Comparison of ENCODE assay signal across 32 cellular contexts in the genomic region with DNA sequence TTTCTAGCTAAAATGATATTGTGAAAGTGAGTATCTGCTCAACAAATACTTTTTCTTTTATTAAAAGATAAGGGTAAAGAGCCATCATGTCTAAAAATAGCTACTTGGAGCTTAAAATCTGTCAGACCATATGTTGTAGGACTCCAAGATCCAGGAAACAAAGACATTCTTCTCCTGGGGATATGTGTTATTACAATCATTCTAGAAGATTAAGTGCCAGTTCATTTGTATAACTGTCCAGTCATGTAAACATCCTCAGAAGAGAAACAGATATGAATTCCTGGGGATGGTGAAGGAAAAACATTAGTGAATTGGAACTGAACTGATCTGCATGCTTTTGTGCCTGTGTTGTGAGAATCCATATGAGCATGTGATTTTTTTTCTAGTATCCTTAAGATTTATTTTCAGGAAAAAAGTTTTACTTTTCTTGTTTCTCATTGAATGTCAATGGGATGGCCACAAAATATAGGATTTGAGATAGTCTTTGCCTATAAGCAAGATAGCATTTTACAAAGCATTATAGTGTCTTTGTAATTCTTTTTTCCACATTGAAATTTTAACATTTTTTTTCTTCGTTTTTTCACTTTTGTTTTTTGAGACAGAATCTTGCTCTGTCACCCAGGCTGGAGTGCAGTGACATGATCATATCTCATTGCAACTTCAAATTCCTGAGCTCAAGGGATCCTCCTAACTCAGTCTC. TPM values are rescaled to one million over a fixed set of nuclear protein-coding genes. Genes with fewer than 3 reads are reported as not detected.
DNase-seq lines count a peak whose midpoint lies in the region; ATAC-seq, FAIRE-seq and TF ChIP-seq lines count a peak whose summit lies in the region.
"Had no signal": no experiment of that assay in that cellular context is flagged by ENCODE, and none has a peak within 500 bp of the region (broad histone marks: within the 10 kb centered on the region; RNA-seq: fewer than 3 reads in every experiment).

No MANE protein-coding gene starts in this region.

- no peaks in the 10 kb centered on the region for H3K27me3 ChIP-seq in K562 (ENCODE audit: control insufficient read depth in 2 of 2, insufficient read depth in 2 of 2, low read length in 2 of 2)
- H3K27me3 ChIP-seq: brain microvascular endothelial cell, esophagus squamous epithelium, vagina had no signal

- no TSS peak for BruUV-seq in K562 (replicated peaks; lab: Mats Ljungman, UMichigan)

- in situ Hi-C loops in K562 (cut with MboI): no loop called here

- CTCF ChIA-PET in K562 (lab: Yijun Ruan, JAX; ENCODE audit: low intra/inter-chr PET ratio): no interaction called here
- CTCF ChIA-PET in activated CD8-positive, alpha-beta T cell treated with anti-CD3 and anti-CD28 coated beads, Interleukin-2, amount 10 ng/mL, durations not matched to agents 7 days and 5 days (lab: Charles Lee): interaction anchor here (2.3 kb wide), 1 partner anchor 14 kb away, joined by 8 read pairs; the partner anchor contains the start of gene MTERF1
- CTCF ChIA-PET in activated CD8-positive, alpha-beta T cell treated with anti-CD3 and anti-CD28 coated beads for 36 hours (lab: Charles Lee): no interaction called here

- H3K4me2 ChIP-seq in K562 (ENCODE audit: insufficient read depth, low read length): peak overlapping the region; percentile 2; the same call in 1 of the 2 replicates
- H3K4me2 ChIP-seq: A549 had no signal

- no peak for TF ChIP-seq RAD21 in K562 (CRISPR knock-in tag; conservative IDR thresholded peaks at IDR 0.05 in 1 of 2, IDR thresholded peaks at IDR 0.05 in 1 of 2)

- no peak overlapping the region for H3K4me3 Mint-ChIP-seq in activated CD8-positive, alpha-beta T cell treated with anti-CD3 and anti-CD28 coated beads, Interleukin-2, amount 10 ng/mL, durations not matched to agents 7 days and 5 days
- H3K4me3 Mint-ChIP-seq in activated CD8-positive, alpha-beta T cell treated with anti-CD3 and anti-CD28 coated beads for 36 hours: no peak overlapping the region
- H3K4me3 Mint-ChIP-seq: activated naive CD8-positive, alpha-beta T cell treated with anti-CD3 and anti-CD28 coated beads, Interleukin-2, amount 50 U/mL, for 24 hours; B cell; CD8-positive, alpha-beta memory T cell; stimulated activated naive CD8-positive, alpha-beta T cell treated with anti-CD3 and anti-CD28 coated beads, Interleukin-15, Interleukin-2, amounts not matched to agents 100 ng/mL and 50 ng/mL, for 24 hours had no signal

- no peak for TF ChIP-seq POLR2A in K562 (conservative IDR thresholded peaks at IDR 0.05)

- peaks cover 12% of the 10 kb centered on the region for H3K27me3 Mint-ChIP-seq in activated CD8-positive, alpha-beta T cell treated with anti-CD3 and anti-CD28 coated beads, Interleukin-2, amount 10 ng/mL, durations not matched to agents 7 days and 5 days (ENCODE audit: low read depth)
- H3K27me3 Mint-ChIP-seq in activated CD8-positive, alpha-beta T cell treated with anti-CD3 and anti-CD28 coated beads for 36 hours: peaks cover 4% of the 10 kb centered on the region

- peak; percentile 76 for DNase-seq in DMS 273 treated with DMSO at 0.1 percent for 48 hours (lab: John Stamatoyannopoulos, UW)
- DNase-seq in NCI-H524 treated with DMSO at 0.1 percent for 48 hours (lab: John Stamatoyannopoulos, UW): peak; percentile 9
- DNase-seq in K562 (ENCODE audit: extremely low read depth in 1 of 4, low spot score in 3 of 4): peak in 2 of 4 experiments; percentile 48 to 58
- peak; percentile 55 for DNase-seq in iris pigment epithelial cell (ENCODE audit: low read depth)
- DNase-seq in activated CD8-positive, alpha-beta T cell treated with anti-CD3 and anti-CD28 coated beads, Interleukin-2, amount 10 ng/mL, durations not matched to agents 7 days and 5 days: no peak
- no peak for DNase-seq in NCI-H748 (lab: John Stamatoyannopoulos, UW; ENCODE audit: unreplicated experiment)
- no peak for DNase-seq in activated CD8-positive, alpha-beta T cell treated with anti-CD3 and anti-CD28 coated beads for 36 hours
- DNase-seq: activated CD4-positive, CD25-positive, alpha-beta regulatory T cell treated with anti-CD3 and anti-CD28 coated beads, Interleukin-2, amount 50 U/mL, for 72 hours; activated gamma-delta T cell; activated naive CD8-positive, alpha-beta T cell treated with anti-CD3 and anti-CD28 coated beads, Interleukin-2, amount 50 U/mL, for 24 hours; brain microvascular endothelial cell; CD8-positive, alpha-beta memory T cell; esophagus squamous epithelium; Kasumi-1; mammary epithelial cell; NCI-H1048; NCI-H187 treated with DMSO at 0.1 percent for 48 hours; NCI-H2227 treated with DMSO at 0.1 percent for 48 hours; NK-92 treated with Interleukin-12 subunit alpha and Interleukin-12 subunit beta, amount 100 ng/mL, for 24 hours; nucleus accumbens; retina; SHP77 treated with DMSO at 0.1 percent for 48 hours; stimulated activated CD4-positive, alpha-beta T cell treated with anti-CD3 and anti-CD28 coated beads, Interleukin-12 subunit alpha, Interleukin-12 subunit beta, amount 100 ng/mL, for 4 hours; stimulated activated CD4-positive, alpha-beta T cell treated with anti-CD3 and anti-CD28 coated beads, Interleukin-4, amount 100 ng/mL, for 4 hours had no signal

- no peaks in the 10 kb centered on the region for H3K36me3 Mint-ChIP-seq in activated CD8-positive, alpha-beta T cell treated with anti-CD3 and anti-CD28 coated beads, Interleukin-2, amount 10 ng/mL, durations not matched to agents 7 days and 5 days (ENCODE audit: low read depth)
- H3K36me3 Mint-ChIP-seq in activated CD8-positive, alpha-beta T cell treated with anti-CD3 and anti-CD28 coated beads for 36 hours (ENCODE audit: low read depth): no peaks in the 10 kb centered on the region
- H3K36me3 Mint-ChIP-seq: CD8-positive, alpha-beta memory T cell had no signal

- POLR2A ChIA-PET in K562 (lab: Yijun Ruan, JAX): interaction anchor here (0.5 to 1.2 kb wide), 2 partner anchors 18 to 54 kb away, joined by 3 read pairs; no protein-coding TSS in a partner anchor
- POLR2A ChIA-PET in activated CD8-positive, alpha-beta T cell treated with anti-CD3 and anti-CD28 coated beads, Interleukin-2, amount 10 ng/mL, durations not matched to agents 7 days and 5 days (lab: Charles Lee): no interaction called here
- POLR2A ChIA-PET in activated CD8-positive, alpha-beta T cell treated with anti-CD3 and anti-CD28 coated beads for 36 hours (lab: Charles Lee): no interaction called here

- H3K36me3 ChIP-seq in K562 (ENCODE audit: control insufficient read depth, insufficient read depth, low read length): no peaks in the 10 kb centered on the region
- H3K36me3 ChIP-seq: brain microvascular endothelial cell, esophagus squamous epithelium, vagina had no signal

- H3K27ac ChIP-seq in K562 (ENCODE audit: extremely low read depth, low read depth, low read length): peak overlapping the region; percentile 35; the same call in 2 of the 3 replicates
- H3K27ac ChIP-seq: A549, brain microvascular endothelial cell, coronary artery, esophagus squamous epithelium, vagina had no signal

- no peaks in the 10 kb centered on the region for H3K79me2 ChIP-seq in K562 (ENCODE audit: control insufficient read depth, insufficient read depth, low read length)

- H3K4me3 ChIP-seq in K562: no peak overlapping the region
- H3K4me3 ChIP-seq: A549, coronary artery, esophagus squamous epithelium, vagina had no signal

- peak overlapping the region; percentile 67 for H2AFZ ChIP-seq in K562 (ENCODE audit: low read depth, low read length)

- ATAC-seq in K562 (peak; percentile 73), GM21447 (IDR thresholded peaks at IDR 0.05; ENCODE audit: unreplicated experiment) (no peak)
- no peak for ATAC-seq in activated CD8-positive, alpha-beta T cell treated with anti-CD3 and anti-CD28 coated beads, Interleukin-2, amount 10 ng/mL, durations not matched to agents 7 days and 5 days
- no peak for ATAC-seq in activated CD8-positive, alpha-beta T cell treated with anti-CD3 and anti-CD28 coated beads for 36 hours
- ATAC-seq: A549; activated naive CD8-positive, alpha-beta T cell treated with anti-CD3 and anti-CD28 coated beads, Interleukin-2, amount 50 U/mL, for 24 hours had no signal

- FAIRE-seq in K562 (lab: Jason Lieb, UNC): peak; percentile 48
- FAIRE-seq: A549, H54, TTC549 had no signal

- no peak for TF ChIP-seq CTCF in K562 (IDR thresholded peaks at IDR 0.05 in 2 of 3, conservative IDR thresholded peaks at IDR 0.05 in 1 of 3; ENCODE audit: insufficient read depth in 2 of 3, low read depth in 1 of 3, low read length in 3 of 3)
- TF ChIP-seq CTCF in activated CD8-positive, alpha-beta T cell treated with anti-CD3 and anti-CD28 coated beads for 36 hours (IDR thresholded peaks at IDR 0.05): no peak

- no peaks in the 10 kb centered on the region for H3K9me3 Mint-ChIP-seq in activated CD8-positive, alpha-beta T cell treated with anti-CD3 and anti-CD28 coated beads, Interleukin-2, amount 10 ng/mL, durations not matched to agents 7 days and 5 days (ENCODE audit: insufficient read depth)
- H3K9me3 Mint-ChIP-seq in activated CD8-positive, alpha-beta T cell treated with anti-CD3 and anti-CD28 coated beads for 36 hours: no peaks in the 10 kb centered on the region
- H3K9me3 Mint-ChIP-seq: activated naive CD8-positive, alpha-beta T cell treated with anti-CD3 and anti-CD28 coated beads, Interleukin-2, amount 50 U/mL, for 24 hours; stimulated activated naive CD8-positive, alpha-beta T cell treated with anti-CD3 and anti-CD28 coated beads, Interleukin-15, Interleukin-2, amounts not matched to agents 100 ng/mL and 50 ng/mL, for 24 hours had no signal

- H4K20me1 ChIP-seq in K562 (replicated peaks; ENCODE audit: control insufficient read depth, insufficient read depth, low read length): no peaks in the 10 kb centered on the region

- WGBS in K562 (ENCODE audit: insufficient coverage, low coverage, missing lambda C conversion rate): 0% methylated on average over 1 of the region's 1 CpG

- no peaks in the 10 kb centered on the region for H3K9me1 ChIP-seq in K562 (ENCODE audit: control insufficient read depth, insufficient read depth, low read length)

- TF ChIP-seq EP300 in K562 (IDR thresholded peaks at IDR 0.05; ENCODE audit: low read length): peak; percentile 52; the same call in 1 of the 2 replicates

- H3K4me1 Mint-ChIP-seq in activated CD8-positive, alpha-beta T cell treated with anti-CD3 and anti-CD28 coated beads, Interleukin-2, amount 10 ng/mL, durations not matched to agents 7 days and 5 days (ENCODE audit: low read depth): no peaks in the 10 kb centered on the region
- H3K4me1 Mint-ChIP-seq in activated CD8-positive, alpha-beta T cell treated with anti-CD3 and anti-CD28 coated beads for 36 hours (ENCODE audit: low read depth): no peaks in the 10 kb centered on the region
- H3K4me1 Mint-ChIP-seq: activated naive CD8-positive, alpha-beta T cell treated with anti-CD3 and anti-CD28 coated beads, Interleukin-2, amount 50 U/mL, for 24 hours; B cell; CD8-positive, alpha-beta memory T cell had no signal

- H3K4me1 ChIP-seq in K562 (replicated peaks in 1 of 2; ENCODE audit: control insufficient read depth in 2 of 2, insufficient read depth in 2 of 2, low read length in 2 of 2): peaks cover 0 to 24% of the 10 kb centered on the region in 2 experiments; a peak in 3 of 5 replicates
- H3K4me1 ChIP-seq: A549, vagina had no signal

- intact Hi-C loops in K562 (cut with micrococcal nuclease): no loop called here
- intact Hi-C loops in activated CD8-positive, alpha-beta T cell treated with anti-CD3 and anti-CD28 coated beads for 36 hours (cut with micrococcal nuclease): no loop called here

- no peaks in the 10 kb centered on the region for H3K9me3 ChIP-seq in K562 (replicated peaks; ENCODE audit: control insufficient read depth, insufficient read depth, low read depth, low read length)
- H3K9me3 ChIP-seq: A549, esophagus squamous epithelium, vagina had no signal

- no peak overlapping the region for H3K27ac Mint-ChIP-seq in activated CD8-positive, alpha-beta T cell treated with anti-CD3 and anti-CD28 coated beads, Interleukin-2, amount 10 ng/mL, durations not matched to agents 7 days and 5 days
- no peak overlapping the region for H3K27ac Mint-ChIP-seq in activated CD8-positive, alpha-beta T cell treated with anti-CD3 and anti-CD28 coated beads for 36 hours
- H3K27ac Mint-ChIP-seq: activated naive CD8-positive, alpha-beta T cell treated with anti-CD3 and anti-CD28 coated beads, Interleukin-2, amount 50 U/mL, for 24 hours; B cell; CD8-positive, alpha-beta memory T cell; stimulated activated naive CD8-positive, alpha-beta T cell treated with anti-CD3 and anti-CD28 coated beads, Interleukin-15, Interleukin-2, amounts not matched to agents 100 ng/mL and 50 ng/mL, for 24 hours had no signal

- peak overlapping the region in 1 of 2 experiments; percentile 14; a peak in 2 of 4 replicates for H3K9ac ChIP-seq in K562 (ENCODE audit: insufficient read depth in 1 of 2, low read depth in 2 of 2, low read length in 2 of 2)

RNA-seq across cellular contexts. Expression of gene MTERF1, which starts 14.4 kb away (rescaled TPM):
- total RNA-seq in K562 (2011; cell fraction: chromatin; rRNA removed; ENCODE audit: low replicate concordance): 18.9 and 61.8 TPM in 2 replicates
- 7.5 and 11.4 TPM in 2 replicates for total RNA-seq in K562 (2011; cell fraction: nucleolus; rRNA removed)
- 31.2 and 51.5 TPM in 2 replicates for total RNA-seq in K562 (2011; cell fraction: nucleoplasm; rRNA removed)
- total RNA-seq in K562 (2014; rRNA removed) (14.0 and 15.7 TPM in 2 replicates), K562 (2014; rRNA removed; fragmentation: Illumina TruSeq; extraction: Trizol) (29.1 and 31.3 TPM in 2 replicates), K562 (2015; rRNA removed; fragmentation: Illumina TruSeq; extraction: Trizol) (25.0 and 27.6 TPM in 2 replicates), K562 (2021) (19.0 and 19.3 TPM in 2 replicates)
- polyA plus RNA-seq in K562 (2011; rRNA removed) (17.3 and 35.9 TPM in 2 replicates), K562 (2014; fragmentation: Illumina TruSeq; extraction: Trizol) (23.0 and 30.3 TPM in 2 replicates), K562 (2014; fragmentation: Nextera tagmentation; extraction: Ambion mirVana) (10 to 100 TPM; 45.8 to 49.2 TPM), K562 (2014; rRNA removed) (22.4 and 23.0 TPM in 2 replicates)
- 2.0 and 6.7 TPM in 2 replicates for polyA plus RNA-seq in K562 (2011; cell fraction: cytosol; rRNA removed)
- 10.4 and 11.5 TPM in 2 replicates for polyA plus RNA-seq in K562 (2011; cell fraction: nucleus; rRNA removed)
- 13.5 and 16.1 TPM in 2 replicates for polyA plus RNA-seq in K562 (2012)
- 33.4 and 42.8 TPM in 2 replicates for polyA minus RNA-seq in K562 (2011; rRNA and poly(A)+ RNA removed)
- 1.7 and 7.3 TPM in 2 replicates for polyA minus RNA-seq in K562 (2011; cell fraction: cytosol; rRNA and poly(A)+ RNA removed)
- 20.6 and 28.9 TPM in 2 replicates for polyA minus RNA-seq in K562 (2011; cell fraction: nucleus; rRNA and poly(A)+ RNA removed)
- total RNA-seq in activated CD8-positive, alpha-beta T cell treated with anti-CD3 and anti-CD28 coated beads, Interleukin-2, amount 10 ng/mL, durations not matched to agents 7 days and 5 days: 10 to 100 TPM; 16.2 to 16.8 TPM
- 10 to 100 TPM; 15.9 to 16.9 TPM for total RNA-seq in activated CD8-positive, alpha-beta T cell treated with anti-CD3 and anti-CD28 coated beads for 36 hours

RNA-seq across cellular contexts. Expression of gene AKAP9, which starts 45.7 kb away (rescaled TPM):
- 39.3 and 248 TPM in 2 replicates for total RNA-seq in K562 (2011; cell fraction: chromatin; rRNA removed; ENCODE audit: low replicate concordance)
- total RNA-seq in K562 (2011; cell fraction: nucleolus; rRNA removed): 24.2 and 41.6 TPM in 2 replicates
- 70.0 and 117 TPM in 2 replicates for total RNA-seq in K562 (2011; cell fraction: nucleoplasm; rRNA removed)
- 37.6 and 47.1 TPM in 2 replicates for total RNA-seq in K562 (2014; rRNA removed)
- total RNA-seq in K562 (2014; rRNA removed; fragmentation: Illumina TruSeq; extraction: Trizol): 77.8 and 86.2 TPM in 2 replicates
- 73.8 and 80.9 TPM in 2 replicates for total RNA-seq in K562 (2015; rRNA removed; fragmentation: Illumina TruSeq; extraction: Trizol)
- 35.0 and 40.1 TPM in 2 replicates for total RNA-seq in K562 (2021)
- polyA plus RNA-seq in K562 (2011; rRNA removed): 33.9 and 46.3 TPM in 2 replicates
- 5.1 and 10.2 TPM in 2 replicates for polyA plus RNA-seq in K562 (2011; cell fraction: cytosol; rRNA removed)
- 40.4 and 47.0 TPM in 2 replicates for polyA plus RNA-seq in K562 (2011; cell fraction: nucleus; rRNA removed)
- polyA plus RNA-seq in K562 (2012): 22.3 and 29.2 TPM in 2 replicates
- 31.6 and 36.1 TPM in 2 replicates for polyA plus RNA-seq in K562 (2014; fragmentation: Illumina TruSeq; extraction: Trizol)
- polyA plus RNA-seq in K562 (2014; fragmentation: Nextera tagmentation; extraction: Ambion mirVana): 10 to 100 TPM; 25.5 to 49.4 TPM
- polyA plus RNA-seq in K562 (2014; rRNA removed): 28.2 TPM in 2 replicates
- 92.9 and 93.0 TPM in 2 replicates for polyA minus RNA-seq in K562 (2011; rRNA and poly(A)+ RNA removed)
- polyA minus RNA-seq in K562 (2011; cell fraction: cytosol; rRNA and poly(A)+ RNA removed): 25.8 and 26.6 TPM in 2 replicates
- 71.4 and 126 TPM in 2 replicates for polyA minus RNA-seq in K562 (2011; cell fraction: nucleus; rRNA and poly(A)+ RNA removed)
- 10 to 100 TPM; 32.7 to 41.5 TPM for total RNA-seq in activated CD8-positive, alpha-beta T cell treated with anti-CD3 and anti-CD28 coated beads, Interleukin-2, amount 10 ng/mL, durations not matched to agents 7 days and 5 days
- 10 to 100 TPM; 24.8 to 28.4 TPM for total RNA-seq in activated CD8-positive, alpha-beta T cell treated with anti-CD3 and anti-CD28 coated beads for 36 hours

Comparison
In these comparisons a context has a peak if more than half of its experiments do, and no peak if none do; other contexts are left out.
1. DNase-seq: peak in DMS 273 treated with DMSO at 0.1 percent for 48 hours (single experiment), NCI-H524 treated with DMSO at 0.1 percent for 48 hours (single experiment) and iris pigment epithelial cell (single experiment); none in activated CD8-positive, alpha-beta T cell treated with anti-CD3 and anti-CD28 coated beads, Interleukin-2, amount 10 ng/mL, durations not matched to agents 7 days and 5 days (single experiment), NCI-H748 (single experiment) and activated CD8-positive, alpha-beta T cell treated with anti-CD3 and anti-CD28 coated beads for 36 hours (single experiment).